Comparison of ENCODE assay signal across 8 cellular contexts in genomic region chr9:84261082-84261746, GRCh38.
DNase-seq lines count a peak whose midpoint lies in the region; ATAC-seq, FAIRE-seq and TF ChIP-seq lines count a peak whose summit lies in the region.

No MANE protein-coding gene starts in this region.

- H3K4me3 ChIP-seq in BE2C (ENCODE audit: low read depth, low read length), result no peak overlapping the region

- H3K27ac Mint-ChIP-seq in naive thymus-derived CD8-positive, alpha-beta T cell, result no peak overlapping the region

- no peaks in the 10 kb centered on the region for H3K9me3 ChIP-seq in BE2C

- H3K27me3 Mint-ChIP-seq in naive thymus-derived CD8-positive, alpha-beta T cell, result peaks cover 0 to 4% (median 2%) of the 10 kb centered on the region in 5 donors

- POLR2A ChIA-PET in naive thymus-derived CD8-positive, alpha-beta T cell (lab: Charles Lee), result interaction anchor here (1.2 kb wide), 1 partner anchor 281 kb away, joined by 4 read pairs; the partner anchor contains the start of genes HNRNPK and RMI1

- no peaks in the 10 kb centered on the region for H3K36me3 Mint-ChIP-seq in naive thymus-derived CD8-positive, alpha-beta T cell

- peak overlapping the region in 5 of 10 donors; percentile 11 to 57 (median 30) for H3K4me3 Mint-ChIP-seq in naive thymus-derived CD8-positive, alpha-beta T cell

- no peaks in the 10 kb centered on the region for H3K9me3 Mint-ChIP-seq in naive thymus-derived CD8-positive, alpha-beta T cell

- peaks cover 3% of the 10 kb centered on the region for H3K27me3 ChIP-seq in BE2C

- H3K4me1 Mint-ChIP-seq in naive thymus-derived CD8-positive, alpha-beta T cell, result peaks cover 2 to 6% (median 5%) of the 10 kb centered on the region in 4 donors

- TF ChIP-seq CTCF in BE2C (IDR thresholded peaks at IDR 0.05; ENCODE audit: low read depth, low read length), result peak; percentile 94

- H3K36me3 ChIP-seq in BE2C, result no peaks in the 10 kb centered on the region

- peak; percentile 49 to 67 for ATAC-seq in naive thymus-derived CD8-positive, alpha-beta T cell
- ATAC-seq in stimulated activated naive CD8-positive, alpha-beta T cell treated with anti-CD3 and anti-CD28 coated beads, Interleukin-15, Interleukin-2, amounts not matched to agents 100 U/mL and 50 U/mL, for 24 hours, result peak; percentile 73

- no peaks in the 10 kb centered on the region for H3K4me1 ChIP-seq in BE2C

- DNase-seq in BE2C (peak; percentile 78), GM19239 (ENCODE audit: insufficient read length, low spot score) (peak; percentile 46), HTR-8/SVneo (ENCODE audit: insufficient read length, low spot score) (peak; percentile 75), NOMO-1 treated with dmso at 0.1 percent for 144 hours (lab: John Stamatoyannopoulos, UW; ENCODE audit: unreplicated experiment) (peak; percentile 23), fibroblast of gingiva (ENCODE audit: low read depth) (peak; percentile 70)
- peak; percentile 48 for DNase-seq in activated T-cell treated with anti-CD3 and anti-CD28 coated beads, Interleukin-2, amount 50 U/mL, for 1 hour
- peak; percentile 12 to 69 (median 36) for DNase-seq in naive thymus-derived CD8-positive, alpha-beta T cell
- DNase-seq in stimulated activated naive CD8-positive, alpha-beta T cell treated with anti-CD3 and anti-CD28 coated beads, Interleukin-15, Interleukin-2, amounts not matched to agents 100 U/mL and 50 U/mL, for 24 hours, result peak; percentile 67

- FAIRE-seq in GM19239 (lab: Jason Lieb, UNC) (peak; percentile 87), HTR-8/SVneo (lab: Jason Lieb, UNC) (peak; percentile 77)

Comparison
In these comparisons a context has a peak if more than half of its experiments do, and no peak if none do; other contexts are left out.
1. DNase-seq: peak in every context shown above with its lines; median percentile 78 in BE2C; 75 in HTR-8/SVneo; 70 in fibroblast of gingiva; 67 in stimulated activated naive CD8-positive, alpha-beta T cell treated with anti-CD3 and anti-CD28 coated beads, Interleukin-15, Interleukin-2, amounts not matched to agents 100 U/mL and 50 U/mL, for 24 hours; 48 in activated T-cell treated with anti-CD3 and anti-CD28 coated beads, Interleukin-2, amount 50 U/mL, for 1 hour; 46 in GM19239; 36 in naive thymus-derived CD8-positive, alpha-beta T cell; 23 in NOMO-1 treated with dmso at 0.1 percent for 144 hours.